In genomic region chr15:98551936-98552562, GRCh38 we compare ENCODE assay signal across 21 cellular contexts.
"Had no signal": no experiment of that assay in that cellular context is flagged by ENCODE, and none has a peak within 500 bp of the region (broad histone marks: within the 10 kb centered on the region; RNA-seq: fewer than 3 reads in every experiment).

No MANE protein-coding gene starts in this region.

- H3K4me3 ChIP-seq: coronary artery, hepatocyte, mucosa of descending colon, stomach, thoracic aorta, transverse colon had no signal

- ATAC-seq: foreskin keratinocyte; left lobe of liver; mucosa of descending colon; naive thymus-derived CD8-positive, alpha-beta T cell; sciatic nerve had no signal

- H3K36me3 ChIP-seq: neutrophil, stomach, thoracic aorta, transverse colon had no signal

- DNase-seq: effector CD4-positive, alpha-beta T cell; endodermal cell; erythroblast; foreskin keratinocyte; head of caudate nucleus; mammary epithelial cell; mucosa of descending colon; naive thymus-derived CD8-positive, alpha-beta T cell; stimulated activated CD4-positive, alpha-beta T cell treated with anti-CD3 and anti-CD28 coated beads, Interleukin-2, amount 100 ng/mL, for 24 hours; stimulated activated naive CD4-positive, alpha-beta T cell; stomach; substantia nigra; transverse colon had no signal

- H3K79me2 ChIP-seq: hepatocyte had no signal

- H3K27me3 ChIP-seq: foreskin keratinocyte, neutrophil had no signal

- H2AFZ ChIP-seq: hepatocyte had no signal

- H3K27ac ChIP-seq: coronary artery, foreskin keratinocyte, hepatocyte, neutrophil, stomach, thoracic aorta, transverse colon had no signal

- FAIRE-seq: endothelial cell of umbilical vein, islet of Langerhans had no signal

- H3K9me3 ChIP-seq: mucosa of descending colon, neutrophil, stomach, thoracic aorta, transverse colon had no signal

- H3K4me2 ChIP-seq: hepatocyte had no signal

- H3K4me1 ChIP-seq: foreskin keratinocyte had no signal
